Comparison of ENCODE assay signal across 24 cellular contexts in the genomic region with DNA sequence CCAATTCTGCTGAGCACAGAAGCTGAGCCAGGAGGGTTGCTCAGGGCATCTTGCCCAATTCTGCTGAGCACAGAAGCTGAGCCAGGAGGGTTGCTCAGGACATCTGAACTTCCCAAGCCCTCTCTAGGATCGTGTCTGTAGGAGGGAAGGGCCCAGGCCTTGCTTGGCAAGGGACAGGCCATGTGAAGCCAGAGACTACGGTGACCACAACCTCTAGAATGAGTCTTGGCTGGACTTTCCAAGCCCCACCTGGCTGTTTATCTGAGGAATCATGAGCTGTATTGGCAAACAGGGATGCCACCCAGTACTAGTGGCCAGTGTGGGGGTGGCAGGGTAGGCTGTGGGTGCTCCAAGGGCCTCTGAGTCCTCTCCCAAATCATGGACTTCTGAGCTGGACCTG. TPM values are rescaled to one million over a fixed set of nuclear protein-coding genes. Genes with fewer than 3 reads are reported as not detected.
"Had no signal": no experiment of that assay in that cellular context is flagged by ENCODE, and none has a peak within 500 bp of the region (broad histone marks: within the 10 kb centered on the region; RNA-seq: fewer than 3 reads in every experiment).

No MANE protein-coding gene starts in this region.

- H3K27ac ChIP-seq: heart right ventricle, tibial artery had no signal

- H3K4me3 ChIP-seq: heart right ventricle, tibial artery had no signal

- ATAC-seq: esophagus mucosa; stimulated activated naive CD8-positive, alpha-beta T cell treated with anti-CD3 and anti-CD28 coated beads, Interleukin-15, amount 100 ng/mL, for 72 hours; WTC11 had no signal

- H3K9me3 ChIP-seq: tibial artery had no signal

- H3K36me3 ChIP-seq: heart right ventricle, tibial artery had no signal

- DNase-seq: activated gamma-delta T cell treated with Interleukin-2 at 50 U/mL for 16 hours; activated T-cell treated with anti-CD3 and anti-CD28 coated beads, Interleukin-2, amount 50 U/mL, for 1 hour; aorta; effector memory CD4-positive, alpha-beta T cell; heart right ventricle; immature natural killer cell; kidney glomerular epithelial cell; mesenchymal stem cell; retina; stimulated activated CD4-positive, alpha-beta T cell treated with anti-CD3 and anti-CD28 coated beads, Interleukin-4, amount 100 ng/mL, for 4 hours; stimulated activated naive CD8-positive, alpha-beta T cell treated with anti-CD3 and anti-CD28 coated beads, Interleukin-15, amount 100 ng/mL, for 72 hours; T-helper 9 cell; tibial artery had no signal

- H3K4me1 ChIP-seq: heart right ventricle, tibial artery had no signal

- H3K27me3 ChIP-seq: tibial artery had no signal

RNA-seq across cellular contexts. Expression of gene SERPINA6, which starts 7.7 kb away (rescaled TPM):
- total RNA-seq: aorta; dermis microvascular lymphatic vessel endothelial cell; esophagus mucosa; heart right ventricle; lower leg skin; mononuclear cell; myocyte; neural crest cell; osteoblast; T-helper 1 cell treated with Interleukin-12 subunit alpha and Interleukin-12 subunit beta and Interleukin-4 antibody, amounts not matched to agents 30 ng/mL and 1 ng/mL, for 36 hours; urinary bladder had no signal

RNA-seq across cellular contexts. Expression of gene SERPINA2, which starts 35.6 kb away (rescaled TPM):
- total RNA-seq: aorta; dermis microvascular lymphatic vessel endothelial cell; esophagus mucosa; heart right ventricle; lower leg skin; myocyte; neural crest cell; osteoblast; progenitor cell of endocrine pancreas; T-helper 1 cell treated with Interleukin-12 subunit alpha and Interleukin-12 subunit beta and Interleukin-4 antibody, amounts not matched to agents 30 ng/mL and 1 ng/mL, for 36 hours; urinary bladder; WTC11 had no signal

RNA-seq across cellular contexts. Expression of gene SERPINA10, which starts 37.8 kb away (rescaled TPM):
- total RNA-seq: aorta; dermis microvascular lymphatic vessel endothelial cell; esophagus mucosa; heart right ventricle; lower leg skin; mononuclear cell; myocyte; neural crest cell; osteoblast; T-helper 1 cell treated with Interleukin-12 subunit alpha and Interleukin-12 subunit beta and Interleukin-4 antibody, amounts not matched to agents 30 ng/mL and 1 ng/mL, for 36 hours; urinary bladder had no signal

RNA-seq across cellular contexts. Expression of gene SERPINA1, which starts 57.5 kb away (rescaled TPM):
- total RNA-seq: dermis microvascular lymphatic vessel endothelial cell, myocyte, neural crest cell had no signal
